Comparison of ENCODE assay signal across 28 cellular contexts in the genomic region with DNA sequence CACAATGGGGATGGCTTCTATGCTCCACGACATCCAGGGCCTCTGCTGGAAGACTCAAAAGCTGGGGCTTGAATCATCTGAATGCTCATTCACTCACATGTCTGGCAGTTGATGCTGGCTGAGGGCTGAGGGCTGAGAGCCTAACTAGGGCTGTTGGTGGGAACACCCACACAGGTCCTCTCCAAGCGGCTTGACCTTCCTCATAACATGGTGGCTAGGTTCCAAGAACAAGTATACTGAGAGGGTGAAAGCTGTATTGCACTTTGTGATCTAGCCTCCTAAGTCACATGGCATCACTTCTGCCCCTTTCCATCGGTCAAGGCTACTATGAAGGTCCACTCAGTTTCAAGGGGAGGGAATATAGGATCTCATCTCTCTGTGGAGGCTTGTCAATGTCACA. TPM values are rescaled to one million over a fixed set of nuclear protein-coding genes. Genes with fewer than 3 reads are reported as not detected.
"Had no signal": no experiment of that assay in that cellular context is flagged by ENCODE, and none has a peak within 500 bp of the region (broad histone marks: within the 10 kb centered on the region; RNA-seq: fewer than 3 reads in every experiment).

No MANE protein-coding gene starts in this region.

- DNase-seq: activated CD4-positive, alpha-beta memory T cell treated with anti-CD3 and anti-CD28 coated beads, Interleukin-2, amount 10 ng/mL, durations not matched to agents 7 days and 5 days; activated CD4-positive, alpha-beta T cell treated with anti-CD3 and anti-CD28 coated beads for 36 hours; activated CD4-positive, alpha-beta T cell treated with anti-CD3 and anti-CD28 coated beads, Interleukin-2, amount 50 U/mL, for 1 hour; activated gamma-delta T cell; activated naive CD4-positive, alpha-beta T cell treated with anti-CD3 and anti-CD28 coated beads for 36 hours; activated T-cell treated with anti-CD3 and anti-CD28 coated beads for 4 hours; activated T-cell treated with anti-CD3 and anti-CD28 coated beads, Interleukin-2, amount 50 U/mL, for 48 hours; amygdala; brain microvascular endothelial cell; caudate nucleus; IMR-90; KG1; NCI-H1092; NCI-H1417; NCI-H1930; NCI-H2171; NCI-H2227 treated with DMSO at 0.1 percent for 48 hours; NCI-H526; NCI-H82; SIG-M5; T-helper 17 cell; WERI-Rb-1 had no signal

- H3K27ac ChIP-seq: brain microvascular endothelial cell, WERI-Rb-1 had no signal

- FAIRE-seq: RCC 7860 had no signal

- H3K27me3 ChIP-seq: brain microvascular endothelial cell had no signal

- H3K36me3 Mint-ChIP-seq: activated naive CD8-positive, alpha-beta T cell had no signal

- H3K4me3 Mint-ChIP-seq: activated CD4-positive, alpha-beta memory T cell treated with anti-CD3 and anti-CD28 coated beads, Interleukin-2, amount 10 ng/mL, durations not matched to agents 7 days and 5 days; activated CD4-positive, alpha-beta T cell treated with anti-CD3 and anti-CD28 coated beads for 36 hours; activated naive CD4-positive, alpha-beta T cell treated with anti-CD3 and anti-CD28 coated beads for 36 hours; activated naive CD8-positive, alpha-beta T cell; activated T-helper 17 cell treated with anti-CD3 and anti-CD28 coated beads, Interleukin-2, amount 50 U/mL, for 72 hours; T-helper 17 cell had no signal

- ATAC-seq: activated CD4-positive, alpha-beta T cell treated with anti-CD3 and anti-CD28 coated beads for 36 hours; activated T-helper 17 cell treated with anti-CD3 and anti-CD28 coated beads, Interleukin-2, amount 50 U/mL, for 72 hours; T-helper 17 cell had no signal

- H3K27ac Mint-ChIP-seq: activated CD4-positive, alpha-beta memory T cell treated with anti-CD3 and anti-CD28 coated beads, Interleukin-2, amount 10 ng/mL, durations not matched to agents 7 days and 5 days; activated CD4-positive, alpha-beta T cell treated with anti-CD3 and anti-CD28 coated beads for 36 hours; activated naive CD4-positive, alpha-beta T cell treated with anti-CD3 and anti-CD28 coated beads for 36 hours; activated naive CD8-positive, alpha-beta T cell; activated T-helper 17 cell treated with anti-CD3 and anti-CD28 coated beads, Interleukin-2, amount 50 U/mL, for 72 hours; T-helper 17 cell had no signal

- H3K36me3 ChIP-seq: brain microvascular endothelial cell had no signal

- H3K4me1 Mint-ChIP-seq: activated CD4-positive, alpha-beta memory T cell treated with anti-CD3 and anti-CD28 coated beads, Interleukin-2, amount 10 ng/mL, durations not matched to agents 7 days and 5 days; activated CD4-positive, alpha-beta T cell treated with anti-CD3 and anti-CD28 coated beads for 36 hours; activated T-helper 17 cell treated with anti-CD3 and anti-CD28 coated beads, Interleukin-2, amount 50 U/mL, for 72 hours had no signal

- H3K27me3 Mint-ChIP-seq: activated CD4-positive, alpha-beta T cell treated with anti-CD3 and anti-CD28 coated beads for 36 hours; activated naive CD8-positive, alpha-beta T cell; activated T-helper 17 cell treated with anti-CD3 and anti-CD28 coated beads, Interleukin-2, amount 50 U/mL, for 72 hours; T-helper 17 cell had no signal

- H3K9me3 Mint-ChIP-seq: activated CD4-positive, alpha-beta memory T cell treated with anti-CD3 and anti-CD28 coated beads, Interleukin-2, amount 10 ng/mL, durations not matched to agents 7 days and 5 days; activated naive CD4-positive, alpha-beta T cell treated with anti-CD3 and anti-CD28 coated beads for 36 hours; activated T-helper 17 cell treated with anti-CD3 and anti-CD28 coated beads, Interleukin-2, amount 50 U/mL, for 72 hours had no signal

RNA-seq across cellular contexts. Expression of gene TMEM151A, which starts 7.5 kb away (rescaled TPM):
- total RNA-seq: activated CD4-positive, alpha-beta memory T cell treated with anti-CD3 and anti-CD28 coated beads, Interleukin-2, amount 10 ng/mL, durations not matched to agents 7 days and 5 days; activated CD4-positive, alpha-beta T cell treated with anti-CD3 and anti-CD28 coated beads for 36 hours; activated CD8-positive, alpha-beta memory T cell treated with anti-CD3 and anti-CD28 coated beads for 36 hours; activated naive CD4-positive, alpha-beta T cell treated with anti-CD3 and anti-CD28 coated beads for 36 hours; activated T-helper 17 cell treated with anti-CD3 and anti-CD28 coated beads, Interleukin-2, amount 50 U/mL, for 72 hours; IMR-90; MCF 10A had no signal

RNA-seq across cellular contexts. Expression of gene CD248, which starts 17.7 kb away (rescaled TPM):
- total RNA-seq: activated CD4-positive, alpha-beta memory T cell treated with anti-CD3 and anti-CD28 coated beads, Interleukin-2, amount 10 ng/mL, durations not matched to agents 7 days and 5 days; activated T-helper 17 cell treated with anti-CD3 and anti-CD28 coated beads, Interleukin-2, amount 50 U/mL, for 72 hours; MCF 10A; NCI-H460; T-helper 17 cell had no signal
